ENCODE assay signal across 24 cellular contexts in the genomic region with DNA sequence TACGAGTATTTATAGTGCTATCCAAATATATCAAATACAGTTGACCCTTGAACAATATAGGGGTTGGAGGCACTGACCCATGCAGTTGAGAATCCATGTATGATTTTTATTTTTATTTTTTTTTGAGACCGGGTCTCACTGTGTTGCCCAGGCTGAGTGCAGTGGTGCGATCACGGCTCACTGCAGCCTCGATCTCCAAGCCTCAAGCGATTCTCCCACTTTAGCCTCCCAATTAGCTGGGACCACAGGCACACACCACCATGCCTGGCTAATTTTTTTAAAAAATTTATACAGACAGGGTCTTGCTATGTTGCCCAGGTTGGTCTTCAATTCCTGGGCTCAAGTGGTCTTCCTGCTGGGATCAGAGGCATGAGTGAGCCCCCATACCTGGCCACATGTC.
DNase-seq lines count a peak whose midpoint lies in the region; ATAC-seq, FAIRE-seq and TF ChIP-seq lines count a peak whose summit lies in the region.
"Had no signal": no experiment of that assay in that cellular context is flagged by ENCODE, and none has a peak within 500 bp of the region (broad histone marks: within the 10 kb centered on the region; RNA-seq: fewer than 3 reads in every experiment).

No MANE protein-coding gene starts in this region.

- no peak for TF ChIP-seq POLR2A in HepG2 (IDR thresholded peaks at IDR 0.05; ENCODE audit: insufficient read depth in 1 of 2, low read depth in 2 of 2, low read length in 2 of 2)
- no peak for TF ChIP-seq POLR2A in right lobe of liver (IDR thresholded peaks at IDR 0.05)
- no peak for TF ChIP-seq POLR2A in K562 (conservative IDR thresholded peaks at IDR 0.05)

- in situ Hi-C loops in HepG2 (cut with HindIII; ENCODE audit: extremely low pct_ligation_motif_present, low pct_unique_long_range_greater_than_20kb), result no loop called here
- in situ Hi-C loops in K562 (cut with MboI), result no loop called here

- H3K4me3 ChIP-seq in HepG2 (replicated peaks in 1 of 3; ENCODE audit: insufficient read depth in 1 of 3, low read depth in 2 of 3, low read length in 3 of 3), result no peak overlapping the region
- no peak overlapping the region for H3K4me3 ChIP-seq in right lobe of liver
- no peak overlapping the region for H3K4me3 ChIP-seq in K562
- H3K4me3 ChIP-seq: A549; BLaER1 treated with 17β-estradiol and CSF1 and Interleukin-3, amounts not matched to agents 10 nM and 100 nM; GM12878 had no signal

- no peak for DNase-seq in HepG2 (ENCODE audit: low spot score)
- DNase-seq in right lobe of liver, result no peak
- no peak for DNase-seq in K562 (ENCODE audit: extremely low read depth in 1 of 4, low spot score in 3 of 4)
- DNase-seq in ecto neural progenitor cell (ENCODE audit: low spot score), result no peak
- no peak for DNase-seq in left cardiac atrium
- DNase-seq: AML-193; CD4-positive, alpha-beta memory T cell; CD4-positive, CD25-positive, alpha-beta regulatory T cell; CD8-positive, alpha-beta memory T cell; COR-L47; DMS 273 treated with DMSO at 0.1 percent for 48 hours; DMS153; DMS53; DMS79; DND-41; EL; GDM1 had no signal

- 99% methylated on average over 6 of the region's 6 CpGs for WGBS in HepG2 (ENCODE audit: low lambda C conversion rate)
- 94% methylated on average over 6 of the region's 6 CpGs for WGBS in right lobe of liver (ENCODE audit: insufficient coverage, low coverage, low lambda C conversion rate, missing lambda C conversion rate)
- 96% methylated on average over 6 of the region's 6 CpGs for WGBS in K562 (ENCODE audit: insufficient coverage, low coverage, missing lambda C conversion rate)

- H3K27ac ChIP-seq in HepG2 (ENCODE audit: extremely low read length, insufficient read depth, low read length), result no peak overlapping the region
- no peak overlapping the region for H3K27ac ChIP-seq in right lobe of liver
- peak overlapping the region; percentile 75 for H3K27ac ChIP-seq in VCaP
- no peak overlapping the region for H3K27ac ChIP-seq in K562 (ENCODE audit: extremely low read depth, low read depth, low read length)
- H3K27ac ChIP-seq: 22Rv1; A549; BLaER1 treated with 17β-estradiol and CSF1 and Interleukin-3, amounts not matched to agents 10 nM and 100 nM had no signal

- H3K4me2 ChIP-seq in HepG2 (ENCODE audit: low read depth, low read length) (no peak overlapping the region), K562 (ENCODE audit: insufficient read depth, low read length) (no peak overlapping the region)
- H3K4me2 ChIP-seq: A549; BLaER1 treated with 17β-estradiol and CSF1 and Interleukin-3, amounts not matched to agents 10 nM and 100 nM had no signal

- no peak overlapping the region for H3K9ac ChIP-seq in HepG2 (ENCODE audit: insufficient read depth, low read depth, low read length)
- no peak overlapping the region for H3K9ac ChIP-seq in K562 (ENCODE audit: insufficient read depth in 1 of 2, low read depth in 2 of 2, low read length in 2 of 2)
- H3K9ac ChIP-seq: BLaER1 treated with 17β-estradiol and CSF1 and Interleukin-3, amounts not matched to agents 10 nM and 100 nM had no signal

- H3K27me3 ChIP-seq in HepG2 (ENCODE audit: control insufficient read depth in 1 of 2, insufficient read depth in 2 of 2, low read length in 2 of 2) (no peaks in the 10 kb centered on the region), right lobe of liver (no peaks in the 10 kb centered on the region), K562 (ENCODE audit: control insufficient read depth in 2 of 2, insufficient read depth in 2 of 2, low read length in 2 of 2) (no peaks in the 10 kb centered on the region)
- H3K27me3 ChIP-seq: BLaER1 treated with 17β-estradiol and CSF1 and Interleukin-3, amounts not matched to agents 10 nM and 100 nM had no signal

- no peak for TF ChIP-seq RAD21 in HepG2 (CRISPR knock-in tag; IDR thresholded peaks at IDR 0.05)
- TF ChIP-seq RAD21 in K562 (CRISPR knock-in tag; conservative IDR thresholded peaks at IDR 0.05 in 1 of 2, IDR thresholded peaks at IDR 0.05 in 1 of 2), result no peak

- H3K79me2 ChIP-seq in HepG2 (ENCODE audit: insufficient read depth, low read length) (no peaks in the 10 kb centered on the region), K562 (ENCODE audit: control insufficient read depth, insufficient read depth, low read length) (no peaks in the 10 kb centered on the region)

- POLR2A ChIA-PET in HepG2 (lab: Yijun Ruan, JAX), result no interaction called here
- POLR2A ChIA-PET in K562 (lab: Yijun Ruan, JAX), result no interaction called here

- no peak for TF ChIP-seq CTCF in HepG2 (CRISPR knock-in tag; IDR thresholded peaks at IDR 0.05)
- no peak for TF ChIP-seq CTCF in right lobe of liver (IDR thresholded peaks at IDR 0.05)
- no peak for TF ChIP-seq CTCF in VCaP (conservative IDR thresholded peaks at IDR 0.05)
- TF ChIP-seq CTCF in K562 (IDR thresholded peaks at IDR 0.05 in 2 of 3, conservative IDR thresholded peaks at IDR 0.05 in 1 of 3; ENCODE audit: insufficient read depth in 2 of 3, low read depth in 1 of 3, low read length in 3 of 3), result no peak

- H3K9me3 ChIP-seq in HepG2 (ENCODE audit: low read length) (no peaks in the 10 kb centered on the region), right lobe of liver (no peaks in the 10 kb centered on the region), K562 (replicated peaks; ENCODE audit: control insufficient read depth, insufficient read depth, low read depth, low read length) (no peaks in the 10 kb centered on the region)
- H3K9me3 ChIP-seq: A549; BLaER1 treated with 17β-estradiol and CSF1 and Interleukin-3, amounts not matched to agents 10 nM and 100 nM had no signal

- H3K36me3 ChIP-seq in HepG2 (replicated peaks in 1 of 2; ENCODE audit: control insufficient read depth in 1 of 2, insufficient read depth in 2 of 2, low read length in 2 of 2) (peaks cover 13 to 66% of the 10 kb centered on the region in 2 experiments), right lobe of liver (peaks cover 0 to 38% (median 4%) of the 10 kb centered on the region in 4 donors), K562 (ENCODE audit: control insufficient read depth, insufficient read depth, low read length) (peaks cover 61% of the 10 kb centered on the region)

- no peaks in the 10 kb centered on the region for H4K20me1 ChIP-seq in HepG2 (ENCODE audit: insufficient read depth, low read length)
- no peaks in the 10 kb centered on the region for H4K20me1 ChIP-seq in K562 (replicated peaks; ENCODE audit: control insufficient read depth, insufficient read depth, low read length)

- intact Hi-C loops in HepG2 (cut with micrococcal nuclease; ENCODE audit: unreplicated experiment) (no loop called here), right lobe of liver (cut with DNase I) (no loop called here), K562 (cut with micrococcal nuclease) (no loop called here), left cardiac atrium (cut with DNase I) (no loop called here)

- H3K9me1 ChIP-seq in K562 (ENCODE audit: control insufficient read depth, insufficient read depth, low read length), result no peaks in the 10 kb centered on the region

- CTCF ChIA-PET in HepG2 (lab: Yijun Ruan, JAX; ENCODE audit: low intra/inter-chr PET ratio, low total read pairs), result no interaction called here
- CTCF ChIA-PET in K562 (lab: Yijun Ruan, JAX; ENCODE audit: low intra/inter-chr PET ratio), result interaction anchor here (0.7 kb wide), 1 partner anchor 127 kb away, joined by 4 read pairs; no protein-coding TSS in a partner anchor

- H2AFZ ChIP-seq in HepG2 (ENCODE audit: low read length) (no peak overlapping the region), K562 (ENCODE audit: low read depth, low read length) (no peak overlapping the region)

- FAIRE-seq in HepG2 (lab: Jason Lieb, UNC) (no peak), K562 (lab: Jason Lieb, UNC) (no peak)
- FAIRE-seq: A549, GM12878, GM12892, GM18507 had no signal

- no peak for ATAC-seq in HepG2
- ATAC-seq in right lobe of liver, result no peak
- no peak for ATAC-seq in K562
- no peak for ATAC-seq in left cardiac atrium
- ATAC-seq: A549, GM12878 had no signal

- no TSS peak for BruUV-seq in HepG2 (replicated peaks; lab: Mats Ljungman, UMichigan)
- no TSS peak for BruUV-seq in K562 (replicated peaks; lab: Mats Ljungman, UMichigan)

- no peaks in the 10 kb centered on the region for H3K4me1 ChIP-seq in HepG2 (ENCODE audit: insufficient read depth, low read length)
- no peaks in the 10 kb centered on the region for H3K4me1 ChIP-seq in right lobe of liver
- 0 out of 5 replicates have a peak, but pooled peaks cover 0 to 3% of the 10 kb centered on the region in 2 experiments for H3K4me1 ChIP-seq in K562 (replicated peaks in 1 of 2; ENCODE audit: control insufficient read depth in 2 of 2, insufficient read depth in 2 of 2, low read length in 2 of 2)
- H3K4me1 ChIP-seq: A549; BLaER1 treated with 17β-estradiol and CSF1 and Interleukin-3, amounts not matched to agents 10 nM and 100 nM had no signal

- TF ChIP-seq EP300 in HepG2 (IDR thresholded peaks at IDR 0.05; ENCODE audit: low read depth in 2 of 2, low read length in 2 of 2) (no peak), HepG2 (CRISPR knock-in tag; IDR thresholded peaks at IDR 0.05; ENCODE audit: borderline replicate concordance) (no peak), K562 (IDR thresholded peaks at IDR 0.05; ENCODE audit: low read length) (no peak)

TF ChIP-seq in HepG2, 621 proteins besides CTCF, POLR2A, EP300 and RAD21:
- TF ChIP-seq ZSCAN22 (CRISPR knock-in tag; IDR thresholded peaks at IDR 0.05) (no peak), ZNF296 (CRISPR knock-in tag; conservative IDR thresholded peaks at IDR 0.05) (no peak), ZNF121 (CRISPR knock-in tag; IDR thresholded peaks at IDR 0.05) (peak; percentile 52; the same call in 1 of the 2 replicates)

TF ChIP-seq in K562, 482 proteins besides CTCF, POLR2A, EP300 and RAD21:
- peak; percentile 46 for TF ChIP-seq ZNF121 (CRISPR knock-in tag; conservative IDR thresholded peaks at IDR 0.05)
- TF ChIP-seq CGGBP1 (CRISPR knock-in tag; IDR thresholded peaks at IDR 0.05), result no peak

Comparison
In these comparisons a context has a peak if more than half of its experiments do, and no peak if none do; other contexts are left out.
1. Of the 241 proteins assayed by ChIP-seq in both HepG2 and K562: peak only in HepG2: none; only in K562: none; in both: ZNF121; in neither: 240.